ENCODE assay signal across 8 cellular contexts in genomic region chr9:92141144-92142129, GRCh38. TPM values are rescaled to one million over a fixed set of nuclear protein-coding genes. Genes with fewer than 3 reads are reported as not detected.
DNase-seq lines count a peak whose midpoint lies in the region; ATAC-seq lines count a peak whose summit lies in the region.

No MANE protein-coding gene starts in this region.

- no peak overlapping the region for H3K9ac ChIP-seq in skeletal muscle tissue (ENCODE audit: low read depth in 1 of 3, low read length in 3 of 3)

- H3K4me3 ChIP-seq in skeletal muscle tissue (ENCODE audit: low read length in 3 of 3): peak overlapping the region; percentile 14 to 58 (median 35)

- H3K27me3 Mint-ChIP-seq in activated T-cell treated with anti-CD3 and anti-CD28 coated beads, Interleukin-2, amount 50 U/mL, for 24 hours: peaks cover 68% of the 10 kb centered on the region
- peaks cover 28% of the 10 kb centered on the region for H3K27me3 Mint-ChIP-seq in activated T-helper 17 cell treated with anti-CD3 and anti-CD28 coated beads, Interleukin-2, amount 50 U/mL, for 72 hours

- no peaks in the 10 kb centered on the region for H3K36me3 Mint-ChIP-seq in activated T-cell treated with anti-CD3 and anti-CD28 coated beads, Interleukin-2, amount 50 U/mL, for 24 hours (ENCODE audit: low read depth)
- H3K36me3 Mint-ChIP-seq in activated T-helper 17 cell treated with anti-CD3 and anti-CD28 coated beads, Interleukin-2, amount 50 U/mL, for 72 hours (ENCODE audit: low read depth): no peaks in the 10 kb centered on the region

- peak; percentile 41 for ATAC-seq in activated T-helper 17 cell treated with anti-CD3 and anti-CD28 coated beads, Interleukin-2, amount 50 U/mL, for 72 hours (replicated peaks)

- DNase-seq in activated T-cell treated with anti-CD3 and anti-CD28 coated beads, Interleukin-2, amount 50 U/mL, for 24 hours: no peak
- DNase-seq in activated T-cell treated with anti-CD3 and anti-CD28 coated beads for 4 hours (no peak), hepatic stellate cell (ENCODE audit: low spot score) (peak; percentile 43), NCI-H187 (lab: John Stamatoyannopoulos, UW) (no peak)
- DNase-seq in stimulated activated naive CD4-positive, alpha-beta T cell treated with Interleukin-2 at 50 U/mL for 16 hours (lab: John Stamatoyannopoulos, UW): no peak
- no peak for DNase-seq in effector CD8-positive, alpha-beta T cell (lab: John Stamatoyannopoulos, UW)

- no peaks in the 10 kb centered on the region for H3K9me3 Mint-ChIP-seq in activated T-cell treated with anti-CD3 and anti-CD28 coated beads, Interleukin-2, amount 50 U/mL, for 24 hours
- H3K9me3 Mint-ChIP-seq in activated T-helper 17 cell treated with anti-CD3 and anti-CD28 coated beads, Interleukin-2, amount 50 U/mL, for 72 hours: no peaks in the 10 kb centered on the region

- H3K27ac Mint-ChIP-seq in activated T-cell treated with anti-CD3 and anti-CD28 coated beads, Interleukin-2, amount 50 U/mL, for 24 hours: no peak overlapping the region
- H3K27ac Mint-ChIP-seq in activated T-helper 17 cell treated with anti-CD3 and anti-CD28 coated beads, Interleukin-2, amount 50 U/mL, for 72 hours: no peak overlapping the region

- H3K36me3 ChIP-seq in skeletal muscle tissue (ENCODE audit: control insufficient read depth in 3 of 3, insufficient read depth in 3 of 3, low read length in 3 of 3): no peaks in the 10 kb centered on the region

- H3K4me1 Mint-ChIP-seq in activated T-cell treated with anti-CD3 and anti-CD28 coated beads, Interleukin-2, amount 50 U/mL, for 24 hours (ENCODE audit: low read depth): peaks cover 10% of the 10 kb centered on the region
- H3K4me1 Mint-ChIP-seq in activated T-helper 17 cell treated with anti-CD3 and anti-CD28 coated beads, Interleukin-2, amount 50 U/mL, for 72 hours: peaks cover 5% of the 10 kb centered on the region

- H3K27me3 ChIP-seq in skeletal muscle tissue (ENCODE audit: control insufficient read depth in 3 of 3, insufficient read depth in 3 of 3, low read length in 3 of 3): peaks cover 11 to 19% (median 14%) of the 10 kb centered on the region in 3 donors

- H3K9me3 ChIP-seq in skeletal muscle tissue (ENCODE audit: control insufficient read depth in 3 of 3, low read length in 3 of 3): no peaks in the 10 kb centered on the region

- H3K4me3 Mint-ChIP-seq in activated T-cell treated with anti-CD3 and anti-CD28 coated beads, Interleukin-2, amount 50 U/mL, for 24 hours: peak overlapping the region; percentile 56
- peak overlapping the region; percentile 70 for H3K4me3 Mint-ChIP-seq in activated T-helper 17 cell treated with anti-CD3 and anti-CD28 coated beads, Interleukin-2, amount 50 U/mL, for 72 hours

- H3K4me1 ChIP-seq in skeletal muscle tissue (ENCODE audit: control insufficient read depth in 3 of 3, insufficient read depth in 3 of 3, low read length in 3 of 3): peaks cover 5 to 11% (median 6%) of the 10 kb centered on the region in 3 donors

- H3K27ac ChIP-seq in skeletal muscle tissue (ENCODE audit: low read depth, low read length): no peak overlapping the region

RNA-seq across cellular contexts. Expression of gene SPTLC1, which starts 26.2 kb away (rescaled TPM):
- 10 to 100 TPM; 45.6 to 66.9 TPM for total RNA-seq in activated T-helper 17 cell treated with anti-CD3 and anti-CD28 coated beads, Interleukin-2, amount 50 U/mL, for 72 hours
- 73.1 TPM for total RNA-seq in skeletal muscle tissue
